10 cellular contexts compared by ENCODE assay signal in genomic region chr2:165634855-165635254, GRCh38.
DNase-seq lines count a peak whose midpoint lies in the region; ATAC-seq and TF ChIP-seq lines count a peak whose summit lies in the region.
"Had no signal": no experiment of that assay in that cellular context is flagged by ENCODE, and none has a peak within 500 bp of the region (broad histone marks: within the 10 kb centered on the region; RNA-seq: fewer than 3 reads in every experiment).

No MANE protein-coding gene starts in this region.

- ATAC-seq in GM21619 (IDR thresholded peaks at IDR 0.05; ENCODE audit: unreplicated experiment) = no peak

- H3K27ac ChIP-seq in HUES48 (ENCODE audit: low read depth, low read length) (peak overlapping the region; percentile 88), cardiac muscle cell (peak overlapping the region; percentile 11)
- H3K27ac ChIP-seq: upper lobe of left lung had no signal

- no peaks in the 10 kb centered on the region for H3K36me3 Mint-ChIP-seq in activated CD4-positive, alpha-beta memory T cell treated with anti-CD3 and anti-CD28 coated beads for 36 hours

- CTCF ChIA-PET in activated CD4-positive, alpha-beta memory T cell treated with anti-CD3 and anti-CD28 coated beads for 36 hours (lab: Charles Lee) = interaction anchor here (1.4 kb wide), 1 partner anchor 240 kb away, joined by 4 read pairs; no protein-coding TSS in a partner anchor

- TF ChIP-seq CTCF in cardiac muscle cell (IDR thresholded peaks at IDR 0.05; ENCODE audit: low read depth, low read length) = no peak

- H3K9me3 Mint-ChIP-seq in activated CD4-positive, alpha-beta memory T cell treated with anti-CD3 and anti-CD28 coated beads for 36 hours = no peaks in the 10 kb centered on the region

- peaks cover 2% of the 10 kb centered on the region for H3K27me3 Mint-ChIP-seq in activated CD4-positive, alpha-beta memory T cell treated with anti-CD3 and anti-CD28 coated beads for 36 hours

- H3K9me3 ChIP-seq in HUES48 (ENCODE audit: control insufficient read depth, insufficient read depth, low read length) (no peaks in the 10 kb centered on the region), cardiac muscle cell (ENCODE audit: low read depth) (no peaks in the 10 kb centered on the region)
- H3K9me3 ChIP-seq: upper lobe of left lung had no signal

- POLR2A ChIA-PET in activated CD4-positive, alpha-beta memory T cell treated with anti-CD3 and anti-CD28 coated beads for 36 hours (lab: Charles Lee) = interaction anchor here (0.8 kb wide), 1 partner anchor 36 kb away, joined by 4 read pairs; no protein-coding TSS in a partner anchor

- H3K27me3 ChIP-seq in HUES48 (ENCODE audit: control insufficient read depth, insufficient read depth, low read length) (no peaks in the 10 kb centered on the region), cardiac muscle cell (no peaks in the 10 kb centered on the region)
- H3K27me3 ChIP-seq: upper lobe of left lung had no signal

- peak; percentile 40 for DNase-seq in SK-N-DZ (ENCODE audit: low spot score)
- peak; percentile 60 to 73 for DNase-seq in cardiac muscle cell (ENCODE audit: low read depth in 1 of 2, low spot score in 1 of 2)
- peak; percentile 51 for DNase-seq in renal cortical epithelial cell (ENCODE audit: low read depth)
- no peak for DNase-seq in activated CD4-positive, alpha-beta memory T cell treated with anti-CD3 and anti-CD28 coated beads for 36 hours
- DNase-seq in OCI-M1 (lab: John Stamatoyannopoulos, UW) = no peak
- DNase-seq in stimulated activated CD4-positive, alpha-beta T cell treated with anti-CD3 and anti-CD28 coated beads, Interleukin-4, amount 100 ng/mL, for 4 hours = no peak
- DNase-seq: activated CD4-positive, alpha-beta T cell treated with anti-CD3 and anti-CD28 coated beads, Interleukin-2, amount 50 U/mL, for 1 hour had no signal

- peaks cover 54% of the 10 kb centered on the region for H3K4me1 ChIP-seq in HUES48 (ENCODE audit: control insufficient read depth, insufficient read depth, low read length)
- H3K4me1 ChIP-seq in cardiac muscle cell (ENCODE audit: low read depth) = peaks cover 9% of the 10 kb centered on the region
- H3K4me1 ChIP-seq: upper lobe of left lung had no signal

- no peak overlapping the region for H3K4me3 Mint-ChIP-seq in activated CD4-positive, alpha-beta memory T cell treated with anti-CD3 and anti-CD28 coated beads for 36 hours

- no peaks in the 10 kb centered on the region for H3K36me3 ChIP-seq in HUES48 (ENCODE audit: control insufficient read depth, insufficient read depth, low read length)
- H3K36me3 ChIP-seq in cardiac muscle cell = no peaks in the 10 kb centered on the region
- H3K36me3 ChIP-seq: upper lobe of left lung had no signal

- H3K4me3 ChIP-seq in HUES48 (ENCODE audit: low read depth, low read length) (no peak overlapping the region; the same call in 1 of the 2 replicates), cardiac muscle cell (no peak overlapping the region)
- H3K4me3 ChIP-seq: upper lobe of left lung had no signal

- intact Hi-C loops in activated CD4-positive, alpha-beta memory T cell treated with anti-CD3 and anti-CD28 coated beads for 36 hours (cut with micrococcal nuclease) = no loop called here

- H3K4me1 Mint-ChIP-seq in activated CD4-positive, alpha-beta memory T cell treated with anti-CD3 and anti-CD28 coated beads for 36 hours (ENCODE audit: low read depth) = no peaks in the 10 kb centered on the region

- no peak overlapping the region for H3K27ac Mint-ChIP-seq in activated CD4-positive, alpha-beta memory T cell treated with anti-CD3 and anti-CD28 coated beads for 36 hours

- peak overlapping the region; percentile 3 for H3K9ac ChIP-seq in HUES48 (ENCODE audit: low read depth, low read length)

Comparison
In these comparisons a context has a peak if more than half of its experiments do, and no peak if none do; other contexts are left out.
1. DNase-seq: peak in SK-N-DZ (single experiment), cardiac muscle cell (2 of 2) and renal cortical epithelial cell (single experiment); none in activated CD4-positive, alpha-beta memory T cell treated with anti-CD3 and anti-CD28 coated beads for 36 hours (single experiment), OCI-M1 (single experiment) and stimulated activated CD4-positive, alpha-beta T cell treated with anti-CD3 and anti-CD28 coated beads, Interleukin-4, amount 100 ng/mL, for 4 hours (0 of 2).